Comparison of ENCODE assay signal across 11 cellular contexts in the genomic region with DNA sequence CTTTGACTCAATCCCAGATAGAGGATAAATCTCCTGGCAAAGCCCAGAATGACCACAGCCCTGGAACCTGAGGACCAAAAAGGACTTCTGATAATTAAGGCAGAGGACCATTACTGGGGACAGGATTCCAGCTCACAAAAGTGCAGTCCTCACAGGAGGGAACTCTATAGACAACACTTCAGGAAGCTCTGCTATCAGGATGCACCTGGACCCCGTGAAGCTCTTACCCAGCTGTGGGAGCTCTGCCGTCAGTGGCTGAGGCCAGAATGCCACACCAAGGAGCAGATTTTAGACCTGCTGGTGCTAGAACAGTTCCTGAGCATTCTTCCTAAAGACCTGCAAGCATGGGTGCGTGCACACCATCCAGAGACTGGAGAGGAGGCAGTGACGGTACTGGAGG. TPM values are rescaled to one million over a fixed set of nuclear protein-coding genes. Genes with fewer than 3 reads are reported as not detected.
DNase-seq lines count a peak whose midpoint lies in the region; ATAC-seq, FAIRE-seq and TF ChIP-seq lines count a peak whose summit lies in the region.
"Had no signal": no experiment of that assay in that cellular context is flagged by ENCODE, and none has a peak within 500 bp of the region (broad histone marks: within the 10 kb centered on the region; RNA-seq: fewer than 3 reads in every experiment).

No MANE protein-coding gene starts in this region.

- H3K36me3 Mint-ChIP-seq in Caco-2 (ENCODE audit: insufficient read depth, unreplicated experiment) (peaks cover 5% of the 10 kb centered on the region), nephron progenitor cell (ENCODE audit: low read depth) (peaks cover 42% of the 10 kb centered on the region)
- peaks cover 32% of the 10 kb centered on the region for H3K36me3 Mint-ChIP-seq in activated naive CD8-positive, alpha-beta T cell treated with anti-CD3 and anti-CD28 coated beads, Interleukin-2, amount 50 U/mL, for 24 hours (ENCODE audit: low read depth)

- no peak overlapping the region for H3K9ac ChIP-seq in HUES48 (ENCODE audit: low read depth, low read length)

- no peak overlapping the region for H3K27ac ChIP-seq in HUES48 (ENCODE audit: low read depth, low read length)
- H3K27ac ChIP-seq: SJSA1 had no signal

- intact Hi-C loops in Caco-2 (cut with micrococcal nuclease; ENCODE audit: unreplicated experiment), result no loop called here

- H3K4me1 ChIP-seq in Caco-2 (no peaks in the 10 kb centered on the region), HUES48 (ENCODE audit: control insufficient read depth, insufficient read depth, low read length) (0 out of 2 replicates have a peak, but pooled peaks cover 4% of the 10 kb centered on the region)

- H3K4me1 Mint-ChIP-seq in Caco-2 (ENCODE audit: low read depth, unreplicated experiment), result peaks cover 16% of the 10 kb centered on the region
- peaks cover 42% of the 10 kb centered on the region for H3K4me1 Mint-ChIP-seq in activated naive CD8-positive, alpha-beta T cell treated with anti-CD3 and anti-CD28 coated beads, Interleukin-2, amount 50 U/mL, for 24 hours
- H3K4me1 Mint-ChIP-seq in nephron progenitor cell, result peaks cover 24% of the 10 kb centered on the region

- no TSS peak for BruUV-seq in Caco-2 (replicated peaks; lab: Mats Ljungman, UMichigan)

- TF ChIP-seq CTCF in Caco-2 (IDR thresholded peaks at IDR 0.05; ENCODE audit: insufficient read depth in 1 of 2, low read depth in 1 of 2, low read length in 1 of 2, severe bottlenecking in 1 of 2, unreplicated experiment in 1 of 2) (no peak), nephron progenitor cell (IDR thresholded peaks at IDR 0.05) (no peak)

- DNase-seq in Caco-2 (no peak), nephron progenitor cell (no peak), RCC 7860 (ENCODE audit: low spot score) (no peak), NCI-H748 (lab: John Stamatoyannopoulos, UW; ENCODE audit: unreplicated experiment) (no peak), NCI-H187 (lab: John Stamatoyannopoulos, UW) (no peak)
- DNase-seq in activated naive CD8-positive, alpha-beta T cell treated with anti-CD3 and anti-CD28 coated beads, Interleukin-2, amount 50 U/mL, for 24 hours, result no peak
- DNase-seq: kidney, NCI-H1105 treated with DMSO at 0.1 percent for 48 hours had no signal

- no peak overlapping the region; the same call in 1 of the 2 replicates for H3K4me3 ChIP-seq in Caco-2 (ENCODE audit: low read depth, low read length)
- H3K4me3 ChIP-seq in HUES48 (ENCODE audit: low read depth, low read length), result peak overlapping the region; percentile 97; the same call in 1 of the 2 replicates

- H3K36me3 ChIP-seq in Caco-2 (ENCODE audit: control insufficient read depth, insufficient read depth, low read length) (no peaks in the 10 kb centered on the region), HUES48 (ENCODE audit: control insufficient read depth, insufficient read depth, low read length) (peaks cover 46% of the 10 kb centered on the region)

- ATAC-seq in activated naive CD8-positive, alpha-beta T cell treated with anti-CD3 and anti-CD28 coated beads, Interleukin-2, amount 50 U/mL, for 24 hours, result no peak
- no peak for ATAC-seq in GM19324 (IDR thresholded peaks at IDR 0.05; ENCODE audit: low FRiP score, unreplicated experiment)

- H3K9me3 Mint-ChIP-seq in Caco-2 (ENCODE audit: unreplicated experiment) (no peaks in the 10 kb centered on the region), nephron progenitor cell (no peaks in the 10 kb centered on the region)
- H3K9me3 Mint-ChIP-seq in activated naive CD8-positive, alpha-beta T cell treated with anti-CD3 and anti-CD28 coated beads, Interleukin-2, amount 50 U/mL, for 24 hours, result no peaks in the 10 kb centered on the region

- H3K9me3 ChIP-seq in Caco-2 (no peaks in the 10 kb centered on the region), HUES48 (ENCODE audit: control insufficient read depth, insufficient read depth, low read length) (no peaks in the 10 kb centered on the region)
- H3K9me3 ChIP-seq: SJSA1 had no signal

- no peak for FAIRE-seq in RCC 7860 (lab: Jason Lieb, UNC)
- FAIRE-seq: kidney had no signal

- no peak overlapping the region for H3K27ac Mint-ChIP-seq in Caco-2 (ENCODE audit: unreplicated experiment)
- H3K27ac Mint-ChIP-seq in activated naive CD8-positive, alpha-beta T cell treated with anti-CD3 and anti-CD28 coated beads, Interleukin-2, amount 50 U/mL, for 24 hours, result peak overlapping the region; percentile 86
- H3K27ac Mint-ChIP-seq in nephron progenitor cell, result peak overlapping the region; percentile 1

- H3K27me3 ChIP-seq in Caco-2 (replicated peaks; ENCODE audit: control insufficient read depth, insufficient read depth, low read length), result no peaks in the 10 kb centered on the region
- no peaks in the 10 kb centered on the region for H3K27me3 ChIP-seq in HUES48 (ENCODE audit: control insufficient read depth, insufficient read depth, low read length)
- H3K27me3 ChIP-seq: SJSA1 had no signal

- H3K4me3 Mint-ChIP-seq in Caco-2 (ENCODE audit: unreplicated experiment) (peak overlapping the region; percentile 92), nephron progenitor cell (peak overlapping the region; percentile 95)
- H3K4me3 Mint-ChIP-seq in activated naive CD8-positive, alpha-beta T cell treated with anti-CD3 and anti-CD28 coated beads, Interleukin-2, amount 50 U/mL, for 24 hours, result peak overlapping the region; percentile 89

- CTCF ChIA-PET in Caco-2 (lab: Charles Lee), result no interaction called here

- no peaks in the 10 kb centered on the region for H3K27me3 Mint-ChIP-seq in Caco-2 (ENCODE audit: insufficient read depth, unreplicated experiment)
- H3K27me3 Mint-ChIP-seq in activated naive CD8-positive, alpha-beta T cell treated with anti-CD3 and anti-CD28 coated beads, Interleukin-2, amount 50 U/mL, for 24 hours, result no peaks in the 10 kb centered on the region
- H3K27me3 Mint-ChIP-seq in nephron progenitor cell (ENCODE audit: low read depth, poor library complexity), result no peaks in the 10 kb centered on the region

- POLR2A ChIA-PET in Caco-2 (lab: Charles Lee), result interaction anchor here (1.4 kb wide), 1 partner anchor 16 kb away, joined by 6 read pairs; the partner anchor contains the start of gene ZKSCAN8

RNA-seq across cellular contexts. Expression of gene ZSCAN16, which starts 1.0 kb away (rescaled TPM):
- 5.8 and 6.7 TPM in 2 replicates for total RNA-seq in Caco-2 (2022)

RNA-seq across cellular contexts. Expression of gene ZKSCAN8, which starts 16.3 kb away (rescaled TPM):
- total RNA-seq in Caco-2 (2022), result 15.6 and 17.0 TPM in 2 replicates

RNA-seq across cellular contexts. Expression of gene ZNF165, which starts 45.0 kb away (rescaled TPM):
- total RNA-seq in Caco-2 (2022), result 9.2 and 11.0 TPM in 2 replicates
